1 cellular context compared by ENCODE assay signal in genomic region chr5:172428224-172429166, GRCh38.
TF ChIP-seq lines count a peak whose summit lies in the region.

No MANE protein-coding gene starts in this region.

TF ChIP-seq in HepG2, 621 proteins besides CTCF, POLR2A, EP300 and RAD21 (continued from another document and continues in another):
- TF ChIP-seq DMTF1 (CRISPR knock-in tag; IDR thresholded peaks at IDR 0.05) (no peak), PHF5A (CRISPR knock-in tag; IDR thresholded peaks at IDR 0.05; ENCODE audit: low read depth, unreplicated experiment) (peak; percentile 48), ZBTB7B (CRISPR knock-in tag; IDR thresholded peaks at IDR 0.05) (no peak), ZNF503 (CRISPR knock-in tag; IDR thresholded peaks at IDR 0.05) (0 out of 2 replicates have a peak, but pooled peaks have one; percentile 60), PAX8 (CRISPR knock-in tag; IDR thresholded peaks at IDR 0.05; ENCODE audit: borderline replicate concordance) (no peak), HDAC1 (CRISPR knock-in tag; IDR thresholded peaks at IDR 0.05) (0 out of 2 replicates have a peak, but pooled peaks have one; percentile 42), PCBP1 (IDR thresholded peaks at IDR 0.05; ENCODE audit: borderline replicate concordance, low read depth, low read length) (no peak), NR2F2 (IDR thresholded peaks at IDR 0.05; ENCODE audit: borderline replicate concordance, low read depth) (peak; percentile 96), ZNF331 (CRISPR knock-in tag; IDR thresholded peaks at IDR 0.05) (peak; percentile 67; the same call in 1 of the 2 replicates), GLI4 (CRISPR knock-in tag; IDR thresholded peaks at IDR 0.05; ENCODE audit: borderline replicate concordance) (no peak), SNAPC4 (CRISPR knock-in tag; IDR thresholded peaks at IDR 0.05) (no peak), FOXO4 (CRISPR knock-in tag; conservative IDR thresholded peaks at IDR 0.05) (no peak), ZNF414 (CRISPR knock-in tag; IDR thresholded peaks at IDR 0.05) (no peak), NONO (IDR thresholded peaks at IDR 0.05) (no peak), NONO (CRISPR knock-in tag; conservative IDR thresholded peaks at IDR 0.05) (0 out of 2 replicates have a peak, but pooled peaks have one; percentile 54), ZBTB33 (CRISPR knock-in tag; IDR thresholded peaks at IDR 0.05) (peak; percentile 57; the same call in 1 of the 2 replicates), ZNF138 (CRISPR knock-in tag; IDR thresholded peaks at IDR 0.05; ENCODE audit: low read depth) (no peak), NBN (conservative IDR thresholded peaks at IDR 0.05) (no peak), PITX1 (CRISPR knock-in tag; IDR thresholded peaks at IDR 0.05) (peak; percentile 87; the same call in 1 of the 2 replicates), RARA (CRISPR knock-in tag; IDR thresholded peaks at IDR 0.05) (peak; percentile 57), RXRB (CRISPR knock-in tag; IDR thresholded peaks at IDR 0.05; ENCODE audit: borderline replicate concordance) (peak; percentile 60; the same call in 1 of the 2 replicates), NCOA2 (CRISPR knock-in tag; IDR thresholded peaks at IDR 0.05) (peak; percentile 65), ZNF205 (CRISPR knock-in tag; IDR thresholded peaks at IDR 0.05) (no peak), PATZ1 (CRISPR knock-in tag; IDR thresholded peaks at IDR 0.05) (peak; percentile 46; the same call in 1 of the 2 replicates), TBX2 (CRISPR knock-in tag; IDR thresholded peaks at IDR 0.05; ENCODE audit: borderline replicate concordance) (peak; percentile 82), ZNF362 (CRISPR knock-in tag; IDR thresholded peaks at IDR 0.05; ENCODE audit: borderline replicate concordance) (no peak), ATF7 (IDR thresholded peaks at IDR 0.05) (peak; percentile 76), ATF7 (CRISPR knock-in tag; IDR thresholded peaks at IDR 0.05) (no peak), CENPBD1 (CRISPR knock-in tag; IDR thresholded peaks at IDR 0.05; ENCODE audit: borderline replicate concordance, low read depth) (no peak), ZNF839 (CRISPR knock-in tag; IDR thresholded peaks at IDR 0.05; ENCODE audit: borderline replicate concordance) (no peak), FIP1L1 (IDR thresholded peaks at IDR 0.05; ENCODE audit: borderline replicate concordance, insufficient read depth, low read depth, low read length) (no peak), ZNF589 (CRISPR knock-in tag; conservative IDR thresholded peaks at IDR 0.05) (no peak), PHF20 (CRISPR knock-in tag; IDR thresholded peaks at IDR 0.05) (no peak), REPIN1 (CRISPR knock-in tag; IDR thresholded peaks at IDR 0.05; ENCODE audit: borderline replicate concordance, low read depth) (0 out of 2 replicates have a peak, but pooled peaks have one; percentile 52), PRDM10 (CRISPR knock-in tag; IDR thresholded peaks at IDR 0.05; ENCODE audit: low read depth) (0 out of 2 replicates have a peak, but pooled peaks have one; percentile 35)
